Comparison of ENCODE assay signal across 8 cellular contexts in the genomic region with DNA sequence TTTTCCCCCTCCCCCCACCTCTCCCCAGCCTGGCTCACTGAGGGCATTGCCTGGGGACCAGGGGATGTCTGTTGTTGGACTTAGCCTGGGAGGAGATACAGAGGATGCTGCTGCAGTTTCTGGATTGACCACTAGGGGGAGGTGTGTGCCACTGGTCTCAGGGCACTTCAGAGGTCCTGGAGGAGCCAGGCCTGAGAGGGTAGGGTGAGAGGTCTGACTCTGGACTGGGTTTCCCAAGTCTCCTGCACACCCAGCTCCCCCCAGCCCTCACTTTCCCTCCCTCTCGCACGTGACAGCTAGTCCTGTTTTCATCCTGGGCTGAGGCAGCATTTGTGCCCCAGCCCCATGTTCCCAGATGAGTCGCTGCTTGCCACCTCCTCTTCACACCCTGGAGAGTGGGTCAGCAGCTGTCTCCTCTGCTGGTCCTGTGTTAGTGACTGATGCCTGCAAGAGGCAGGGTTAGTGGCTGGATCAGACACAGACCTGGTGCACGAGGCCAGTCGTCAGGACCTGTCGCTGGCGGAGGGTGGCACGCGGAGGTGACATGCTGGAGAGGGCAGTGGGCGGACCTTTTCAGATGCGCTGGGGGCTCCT. TPM values are rescaled to one million over a fixed set of nuclear protein-coding genes. Genes with fewer than 3 reads are reported as not detected.
DNase-seq lines count a peak whose midpoint lies in the region; ATAC-seq lines count a peak whose summit lies in the region.

No MANE protein-coding gene starts in this region.

- DNase-seq in GM03348 (ENCODE audit: low spot score) (peak; percentile 91), MG63 (peak; percentile 74), T-cell (peak in 33 of 34 experiments; percentile 32 to 76 (median 64)), left cardiac atrium (peak; percentile 74), renal cortical epithelial cell (ENCODE audit: low read depth) (peak; percentile 58)
- peak; percentile 90 for DNase-seq in activated naive CD8-positive, alpha-beta T cell treated with anti-CD3 and anti-CD28 coated beads, Interleukin-2, amount 50 U/mL, for 24 hours

- no peaks in the 10 kb centered on the region for H3K9me3 Mint-ChIP-seq in T-cell
- no peaks in the 10 kb centered on the region for H3K9me3 Mint-ChIP-seq in activated naive CD8-positive, alpha-beta T cell treated with anti-CD3 and anti-CD28 coated beads, Interleukin-2, amount 50 U/mL, for 24 hours

- no peaks in the 10 kb centered on the region for H3K36me3 ChIP-seq in MG63

- POLR2A ChIA-PET in T-cell (lab: Charles Lee), result interaction anchor here in 1 of 2 donors (0.7 kb wide), 1 partner anchor 842 kb away, joined by 3 read pairs; no protein-coding TSS in a partner anchor

- no peaks in the 10 kb centered on the region for H3K36me3 Mint-ChIP-seq in T-cell
- H3K36me3 Mint-ChIP-seq in activated naive CD8-positive, alpha-beta T cell treated with anti-CD3 and anti-CD28 coated beads, Interleukin-2, amount 50 U/mL, for 24 hours (ENCODE audit: low read depth), result peaks cover 2% of the 10 kb centered on the region

- CTCF ChIA-PET in T-cell (lab: Charles Lee), result interaction anchor here (0.5 to 1.4 kb wide), 6 partner anchors 20 to 276 kb away, joined by 4 to 9 read pairs (median 4); no protein-coding TSS in a partner anchor

- H3K4me3 Mint-ChIP-seq in T-cell, result no peak overlapping the region
- no peak overlapping the region for H3K4me3 Mint-ChIP-seq in activated naive CD8-positive, alpha-beta T cell treated with anti-CD3 and anti-CD28 coated beads, Interleukin-2, amount 50 U/mL, for 24 hours

- H3K27me3 ChIP-seq in MG63, result no peaks in the 10 kb centered on the region

- peak; percentile 54 for ATAC-seq in GM21786 (IDR thresholded peaks at IDR 0.05; ENCODE audit: unreplicated experiment)
- ATAC-seq in T-cell (replicated peaks in 1 of 4), result peak; percentile 59 to 74 (median 68)
- peak; percentile 64 for ATAC-seq in activated naive CD8-positive, alpha-beta T cell treated with anti-CD3 and anti-CD28 coated beads, Interleukin-2, amount 50 U/mL, for 24 hours
- peak; percentile 79 for ATAC-seq in left cardiac atrium
- ATAC-seq in HG03025 (IDR thresholded peaks at IDR 0.05; ENCODE audit: low FRiP score, unreplicated experiment), result no peak

- intact Hi-C loops in left cardiac atrium (cut with DNase I), result loop anchor here in 1 of 2 donors (5.0 to 10.0 kb wide), 2 partner anchors 67 to 130 kb away; no protein-coding TSS in a partner anchor

- H3K9me3 ChIP-seq in MG63, result no peaks in the 10 kb centered on the region

- no peak overlapping the region for H3K4me3 ChIP-seq in MG63

- H3K27ac Mint-ChIP-seq in T-cell, result peak overlapping the region in 1 of 2 donors; percentile 46
- peak overlapping the region; percentile 64 for H3K27ac Mint-ChIP-seq in activated naive CD8-positive, alpha-beta T cell treated with anti-CD3 and anti-CD28 coated beads, Interleukin-2, amount 50 U/mL, for 24 hours

- H3K4me1 Mint-ChIP-seq in T-cell, result peaks cover 0 to 22% (median 10%) of the 10 kb centered on the region in 3 donors
- H3K4me1 Mint-ChIP-seq in activated naive CD8-positive, alpha-beta T cell treated with anti-CD3 and anti-CD28 coated beads, Interleukin-2, amount 50 U/mL, for 24 hours, result peaks cover 70% of the 10 kb centered on the region

- H3K27me3 Mint-ChIP-seq in T-cell, result no peaks in the 10 kb centered on the region
- no peaks in the 10 kb centered on the region for H3K27me3 Mint-ChIP-seq in activated naive CD8-positive, alpha-beta T cell treated with anti-CD3 and anti-CD28 coated beads, Interleukin-2, amount 50 U/mL, for 24 hours

RNA-seq across cellular contexts. Expression of gene IL3, which starts 4.4 kb away (rescaled TPM):
- total RNA-seq in MG63 (2014; rRNA removed; shearing (Covaris generic); ENCODE audit: low replicate concordance), result not detected in 2 replicates
- total RNA-seq in T-cell (not detected), left cardiac atrium (not detected), renal cortical epithelial cell (not detected in 2 replicates)

RNA-seq across cellular contexts. Expression of gene CSF2, which starts 8.8 kb away (rescaled TPM):
- total RNA-seq in MG63 (2014; rRNA removed; shearing (Covaris generic); ENCODE audit: low replicate concordance), result not detected in 2 replicates
- under 1 TPM in 1 of 5 donors, not detected in 4; 0.89 TPM for total RNA-seq in T-cell
- not detected for total RNA-seq in left cardiac atrium
- total RNA-seq in renal cortical epithelial cell, result 0.60 and 217 TPM in 2 replicates

RNA-seq across cellular contexts. Expression of gene ACSL6, which starts 53.4 kb away (rescaled TPM):
- 1.1 TPM in 1 of 2 replicates, not detected in the other for total RNA-seq in MG63 (2014; rRNA removed; shearing (Covaris generic); ENCODE audit: low replicate concordance)
- total RNA-seq in T-cell, result 10 to 100 TPM; 23.7 to 42.9 (median 27.8) TPM
- total RNA-seq in left cardiac atrium, result 1 to 10 TPM; 1.6 to 4.4 TPM
- total RNA-seq in renal cortical epithelial cell, result 0.05 TPM in 1 of 2 replicates, not detected in the other

Comparison
In these comparisons a context has a peak if more than half of its experiments do, and no peak if none do; other contexts are left out.
1. RNA of gene ACSL6, which starts 53.4 kb away (total RNA-seq): 23.7 to 42.9 TPM in T-cell; 1.6 to 4.4 TPM in left cardiac atrium, 1.1 TPM in MG63 and 0.05 TPM in renal cortical epithelial cell; every median in the first group is over 4 times any median in the second.
2. Peak in every context shown above with its lines, with median percentiles within 50 percentile points of each other: DNase-seq.